ENCODE assay signal across 26 cellular contexts in the genomic region with DNA sequence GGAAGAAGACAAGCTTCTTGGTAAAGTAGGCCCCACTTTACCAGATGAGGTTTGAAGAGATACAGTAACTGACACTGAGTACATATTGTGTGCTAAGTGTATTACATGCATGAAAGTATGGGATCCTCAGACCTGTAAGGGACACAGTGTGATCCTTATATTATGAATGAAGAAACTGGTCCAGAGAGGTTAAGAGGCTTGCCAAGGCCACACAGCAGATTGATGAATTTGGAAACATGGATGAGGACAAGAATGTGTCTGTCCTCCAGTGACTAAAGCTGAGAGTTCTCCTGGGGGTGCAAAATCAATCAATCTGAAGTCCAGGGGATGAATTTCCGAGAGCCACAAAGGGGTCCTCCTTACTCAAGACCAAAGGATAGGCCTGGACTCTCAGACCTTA.
"Had no signal": no experiment of that assay in that cellular context is flagged by ENCODE, and none has a peak within 500 bp of the region (broad histone marks: within the 10 kb centered on the region; RNA-seq: fewer than 3 reads in every experiment).

No MANE protein-coding gene starts in this region.

- H3K27ac Mint-ChIP-seq: activated CD4-positive, alpha-beta T cell treated with anti-CD3 and anti-CD28 coated beads, Interleukin-2, amount 10 ng/mL, durations not matched to agents 7 days and 5 days; activated CD8-positive, alpha-beta T cell treated with anti-CD3 and anti-CD28 coated beads, Interleukin-2, amount 10 ng/mL, durations not matched to agents 7 days and 5 days; activated naive CD8-positive, alpha-beta T cell treated with anti-CD3 and anti-CD28 coated beads, Interleukin-2, amount 50 U/mL, for 24 hours; activated T-helper 1 cell treated with anti-CD3 and anti-CD28 coated beads, Interleukin-12 subunit alpha, Interleukin-12 subunit beta, Interleukin-2, Interleukin-4 antibody, amounts not matched to agents 30 ng/mL and 10 ng/mL and 1 ng/mL, durations not matched to agents 14 hours and 24 hours and 36 hours; dendritic cell treated with granulocyte-macrophage colony-stimulating factor and Interleukin-4, amounts not matched to agents 40 ng/mL and 50 ng/mL, for 4 days; immature natural killer cell; natural killer cell; stimulated activated naive CD8-positive, alpha-beta T cell treated with anti-CD3 and anti-CD28 coated beads, Interleukin-15, Interleukin-2, amounts not matched to agents 100 ng/mL and 50 ng/mL, for 24 hours had no signal

- H3K27me3 ChIP-seq: body of pancreas, foreskin keratinocyte, pancreas, uterus had no signal

- H3K4me1 ChIP-seq: foreskin keratinocyte, lower lobe of right lung, tibial nerve had no signal

- H3K4me1 Mint-ChIP-seq: activated CD4-positive, alpha-beta T cell treated with anti-CD3 and anti-CD28 coated beads, Interleukin-2, amount 10 ng/mL, durations not matched to agents 7 days and 5 days; activated naive CD8-positive, alpha-beta T cell treated with anti-CD3 and anti-CD28 coated beads, Interleukin-2, amount 50 U/mL, for 24 hours; immature natural killer cell; natural killer cell had no signal

- H3K4me3 ChIP-seq: body of pancreas, lower lobe of right lung, pancreas, tibial nerve, uterus had no signal

- FAIRE-seq: endometrium, pancreas, TTC549 had no signal

- H3K4me3 Mint-ChIP-seq: activated CD4-positive, alpha-beta T cell treated with anti-CD3 and anti-CD28 coated beads, Interleukin-2, amount 10 ng/mL, durations not matched to agents 7 days and 5 days; activated CD8-positive, alpha-beta T cell treated with anti-CD3 and anti-CD28 coated beads, Interleukin-2, amount 10 ng/mL, durations not matched to agents 7 days and 5 days; activated naive CD8-positive, alpha-beta T cell treated with anti-CD3 and anti-CD28 coated beads, Interleukin-2, amount 50 U/mL, for 24 hours; activated T-helper 1 cell treated with anti-CD3 and anti-CD28 coated beads, Interleukin-12 subunit alpha, Interleukin-12 subunit beta, Interleukin-2, Interleukin-4 antibody, amounts not matched to agents 30 ng/mL and 10 ng/mL and 1 ng/mL, durations not matched to agents 14 hours and 24 hours and 36 hours; dendritic cell treated with granulocyte-macrophage colony-stimulating factor and Interleukin-4, amounts not matched to agents 40 ng/mL and 50 ng/mL, for 4 days; immature natural killer cell; natural killer cell; stimulated activated naive CD8-positive, alpha-beta T cell treated with anti-CD3 and anti-CD28 coated beads, Interleukin-15, Interleukin-2, amounts not matched to agents 100 ng/mL and 50 ng/mL, for 24 hours had no signal

- H3K36me3 Mint-ChIP-seq: immature natural killer cell, natural killer cell had no signal

- H3K27ac ChIP-seq: body of pancreas, foreskin keratinocyte, lower lobe of right lung, neutrophil, pancreas, tibial nerve, uterus, WERI-Rb-1 had no signal

- H3K9me3 Mint-ChIP-seq: activated CD4-positive, alpha-beta T cell treated with anti-CD3 and anti-CD28 coated beads, Interleukin-2, amount 10 ng/mL, durations not matched to agents 7 days and 5 days; activated naive CD8-positive, alpha-beta T cell treated with anti-CD3 and anti-CD28 coated beads, Interleukin-2, amount 50 U/mL, for 24 hours; activated T-helper 1 cell treated with anti-CD3 and anti-CD28 coated beads, Interleukin-12 subunit alpha, Interleukin-12 subunit beta, Interleukin-2, Interleukin-4 antibody, amounts not matched to agents 30 ng/mL and 10 ng/mL and 1 ng/mL, durations not matched to agents 14 hours and 24 hours and 36 hours; dendritic cell treated with granulocyte-macrophage colony-stimulating factor and Interleukin-4, amounts not matched to agents 40 ng/mL and 50 ng/mL, for 4 days; immature natural killer cell; natural killer cell; stimulated activated naive CD8-positive, alpha-beta T cell treated with anti-CD3 and anti-CD28 coated beads, Interleukin-15, Interleukin-2, amounts not matched to agents 100 ng/mL and 50 ng/mL, for 24 hours had no signal

- H3K9me3 ChIP-seq: body of pancreas, lower lobe of right lung, neutrophil, pancreas, tibial nerve, uterus had no signal

- ATAC-seq: activated CD8-positive, alpha-beta T cell treated with anti-CD3 and anti-CD28 coated beads, Interleukin-2, amount 10 ng/mL, durations not matched to agents 7 days and 5 days; activated naive CD8-positive, alpha-beta T cell treated with anti-CD3 and anti-CD28 coated beads, Interleukin-2, amount 50 U/mL, for 24 hours; body of pancreas; left lobe of liver; natural killer cell; pancreas; right cardiac atrium had no signal

- H3K36me3 ChIP-seq: lower lobe of right lung, neutrophil, pancreas, tibial nerve, uterus, WERI-Rb-1 had no signal

- DNase-seq: activated CD4-positive, alpha-beta T cell treated with anti-CD3 and anti-CD28 coated beads, Interleukin-2, amount 10 ng/mL, durations not matched to agents 7 days and 5 days; activated CD4-positive, CD25-positive, alpha-beta regulatory T cell treated with anti-CD3 and anti-CD28 coated beads, Interleukin-2, amount 50 U/mL, for 72 hours; activated CD8-positive, alpha-beta T cell treated with anti-CD3 and anti-CD28 coated beads, Interleukin-2, amount 10 ng/mL, durations not matched to agents 7 days and 5 days; activated gamma-delta T cell; activated naive CD4-positive, alpha-beta T cell treated with anti-CD3 and anti-CD28 coated beads, Interleukin-2, amount 50 U/mL, for 16 hours; activated naive CD8-positive, alpha-beta T cell treated with anti-CD3 and anti-CD28 coated beads, Interleukin-2, amount 50 U/mL, for 24 hours; body of pancreas; caudate nucleus; effector CD4-positive, alpha-beta T cell; immature natural killer cell; lower lobe of right lung; midbrain; natural killer cell; pancreas; right cardiac atrium; uterus; WERI-Rb-1 had no signal
